ENCODE assay signal across 14 cellular contexts in genomic region chr2:189799531-189799930, GRCh38. TPM values are rescaled to one million over a fixed set of nuclear protein-coding genes. Genes with fewer than 3 reads are reported as not detected.
A peak's percentile ranks its signal among the peaks of the same experiment; 100 is the strongest.
DNase-seq lines count a peak whose midpoint lies in the region; ATAC-seq and TF ChIP-seq lines count a peak whose summit lies in the region.
"Had no signal": no experiment of that assay in that cellular context is flagged by ENCODE, and none has a peak within 500 bp of the region (broad histone marks: within the 10 kb centered on the region; RNA-seq: fewer than 3 reads in every experiment).

No MANE protein-coding gene starts in this region.

- H3K36me3 Mint-ChIP-seq in chondrocyte (ENCODE audit: low read depth) (peaks cover 3% of the 10 kb centered on the region), endodermal cell (ENCODE audit: low read depth) (peaks cover 17% of the 10 kb centered on the region)

- DNase-seq in EH (ENCODE audit: low read depth) (peak; percentile 73), NCI-H226 (peak; percentile 58), chondrocyte (ENCODE audit: low spot score) (no peak), osteoblast (ENCODE audit: insufficient read length, low spot score, missing footprints) (no peak), endodermal cell (no peak), HuH-7.5 (ENCODE audit: low spot score) (no peak)
- DNase-seq: activated CD8-positive, alpha-beta T cell treated with anti-CD3 and anti-CD28 coated beads, Interleukin-2, amount 10 ng/mL, durations not matched to agents 7 days and 5 days; CD4-positive, alpha-beta T cell; immature natural killer cell; NCI-H82 had no signal

- H3K79me2 ChIP-seq in osteoblast (ENCODE audit: insufficient read depth, low read length) = peaks cover 6% of the 10 kb centered on the region

- ATAC-seq in HG03025 (IDR thresholded peaks at IDR 0.05; ENCODE audit: low FRiP score, unreplicated experiment) (no peak), GM21529 (IDR thresholded peaks at IDR 0.05; ENCODE audit: unreplicated experiment) (no peak)

- H3K27me3 ChIP-seq in osteoblast (ENCODE audit: insufficient read depth, low read length) (no peaks in the 10 kb centered on the region), endodermal cell (ENCODE audit: control insufficient read depth, insufficient read depth, low read length, poor library complexity, severe bottlenecking) (no peaks in the 10 kb centered on the region)

- H3K4me2 ChIP-seq in osteoblast (ENCODE audit: insufficient read depth, low read length) = no peak overlapping the region

- H2AFZ ChIP-seq in osteoblast (ENCODE audit: low read length) = no peak overlapping the region

- H3K9me3 ChIP-seq in osteoblast (ENCODE audit: low read depth, low read length) (no peaks in the 10 kb centered on the region), endodermal cell (ENCODE audit: control insufficient read depth, low read length) (no peaks in the 10 kb centered on the region)

- TF ChIP-seq CTCF in chondrocyte (IDR thresholded peaks at IDR 0.05) (no peak), osteoblast (IDR thresholded peaks at IDR 0.05; ENCODE audit: extremely low read depth, low read depth, low read length) (no peak), endodermal cell (conservative IDR thresholded peaks at IDR 0.05) (no peak)

- H4K20me1 ChIP-seq in osteoblast (ENCODE audit: insufficient read depth, low read length) = no peaks in the 10 kb centered on the region

- H3K4me3 Mint-ChIP-seq in chondrocyte (ENCODE audit: unreplicated experiment) = no peak overlapping the region
- no peak overlapping the region for H3K4me3 Mint-ChIP-seq in endodermal cell
- H3K4me3 Mint-ChIP-seq: activated CD8-positive, alpha-beta T cell treated with anti-CD3 and anti-CD28 coated beads, Interleukin-2, amount 10 ng/mL, durations not matched to agents 7 days and 5 days; activated naive CD4-positive, alpha-beta T cell treated with anti-CD3 and anti-CD28 coated beads, Interleukin-2, amount 50 U/mL, for 24 hours; CD4-positive, alpha-beta T cell; immature natural killer cell; nephron had no signal

- peak overlapping the region; percentile 65 for H3K27ac Mint-ChIP-seq in chondrocyte (ENCODE audit: unreplicated experiment)
- no peak overlapping the region for H3K27ac Mint-ChIP-seq in endodermal cell
- H3K27ac Mint-ChIP-seq: activated CD8-positive, alpha-beta T cell treated with anti-CD3 and anti-CD28 coated beads, Interleukin-2, amount 10 ng/mL, durations not matched to agents 7 days and 5 days; activated naive CD4-positive, alpha-beta T cell treated with anti-CD3 and anti-CD28 coated beads, Interleukin-2, amount 50 U/mL, for 24 hours; CD4-positive, alpha-beta T cell; nephron had no signal

- 90 to 92% methylated on average over 2 of the region's 2 CpGs for WGBS in endodermal cell (ENCODE audit: insufficient coverage in 1 of 2, insufficient read length in 1 of 2), 2 experiments

- H3K27ac ChIP-seq in osteoblast (ENCODE audit: low read depth, low read length) = peak overlapping the region; percentile 39
- no peak overlapping the region for H3K27ac ChIP-seq in endodermal cell (ENCODE audit: low read depth, low read length)

- H3K4me1 ChIP-seq in osteoblast (ENCODE audit: insufficient read depth, low read length) (peaks cover 14% of the 10 kb centered on the region), endodermal cell (ENCODE audit: control insufficient read depth, insufficient read depth, low read length) (no peaks in the 10 kb centered on the region)

- H3K36me3 ChIP-seq in osteoblast (ENCODE audit: insufficient read depth, low read length) (peaks cover 26% of the 10 kb centered on the region), endodermal cell (ENCODE audit: control insufficient read depth, insufficient read depth, low read length) (peaks cover 82% of the 10 kb centered on the region)

- H3K9me3 Mint-ChIP-seq in chondrocyte (ENCODE audit: low read depth) = no peaks in the 10 kb centered on the region
- no peaks in the 10 kb centered on the region for H3K9me3 Mint-ChIP-seq in endodermal cell
- H3K9me3 Mint-ChIP-seq: activated naive CD4-positive, alpha-beta T cell treated with anti-CD3 and anti-CD28 coated beads, Interleukin-2, amount 50 U/mL, for 24 hours; CD4-positive, alpha-beta T cell; immature natural killer cell; nephron had no signal

- H3K9ac ChIP-seq in endodermal cell (ENCODE audit: extremely low read depth, low read length, poor library complexity, severe bottlenecking) = no peak overlapping the region

- H3K27me3 Mint-ChIP-seq in chondrocyte (ENCODE audit: low read depth) (no peaks in the 10 kb centered on the region), endodermal cell (ENCODE audit: insufficient read depth) (no peaks in the 10 kb centered on the region)
- H3K27me3 Mint-ChIP-seq: activated naive CD4-positive, alpha-beta T cell treated with anti-CD3 and anti-CD28 coated beads, Interleukin-2, amount 50 U/mL, for 24 hours; CD4-positive, alpha-beta T cell had no signal

- H3K4me3 ChIP-seq in osteoblast (ENCODE audit: insufficient read depth, low read length) (no peak overlapping the region), endodermal cell (ENCODE audit: low read length) (no peak overlapping the region)

- H3K4me1 Mint-ChIP-seq in chondrocyte (ENCODE audit: low read depth) (peaks cover 30% of the 10 kb centered on the region), endodermal cell (no peaks in the 10 kb centered on the region)
- H3K4me1 Mint-ChIP-seq: nephron had no signal

RNA-seq across cellular contexts. Expression of gene PMS1, which starts 15.3 kb away (rescaled TPM):
- total RNA-seq in chondrocyte (23.9 to 37.1 TPM (median 25.1 TPM) in 3 replicates), osteoblast (29.3 and 30.6 TPM in 2 replicates), endodermal cell (10 to 100 TPM; 51.9 to 61.5 TPM)
- polyA plus RNA-seq in endodermal cell (2013, experiment 1 of 2) = 36.8 TPM
- 38.1 TPM for polyA plus RNA-seq in endodermal cell (2013, experiment 2 of 2)

RNA-seq across cellular contexts. Expression of gene ORMDL1, which starts 15.4 kb away (rescaled TPM):
- total RNA-seq in chondrocyte (50.8 to 61.7 TPM (median 50.9 TPM) in 3 replicates), osteoblast (42.3 and 46.3 TPM in 2 replicates), endodermal cell (10 to 100 TPM; 51.2 to 53.0 TPM)
- 77.3 TPM for polyA plus RNA-seq in endodermal cell (2013, experiment 1 of 2)
- 71.0 TPM for polyA plus RNA-seq in endodermal cell (2013, experiment 2 of 2)

RNA-seq across cellular contexts. Expression of gene OSGEPL1, which starts 36.9 kb away (rescaled TPM):
- total RNA-seq in chondrocyte = 5.1 to 10.5 TPM (median 6.4 TPM) in 3 replicates
- 7.2 and 9.4 TPM in 2 replicates for total RNA-seq in osteoblast
- total RNA-seq in endodermal cell = 10 to 100 TPM in 1 of 2 donors, 1 to 10 TPM in 1; 9.7 to 16.1 TPM
- 25.7 TPM for polyA plus RNA-seq in endodermal cell (2013, experiment 1 of 2)
- 21.2 TPM for polyA plus RNA-seq in endodermal cell (2013, experiment 2 of 2)

Comparison
In these comparisons a context has a peak if more than half of its experiments do, and no peak if none do; other contexts are left out.
1. DNase-seq: peak in EH (single experiment) and NCI-H226 (single experiment); none in chondrocyte (single experiment), osteoblast (single experiment), endodermal cell (single experiment) and HuH-7.5 (single experiment).